Comparison of ENCODE assay signal across 9 cellular contexts in the genomic region with DNA sequence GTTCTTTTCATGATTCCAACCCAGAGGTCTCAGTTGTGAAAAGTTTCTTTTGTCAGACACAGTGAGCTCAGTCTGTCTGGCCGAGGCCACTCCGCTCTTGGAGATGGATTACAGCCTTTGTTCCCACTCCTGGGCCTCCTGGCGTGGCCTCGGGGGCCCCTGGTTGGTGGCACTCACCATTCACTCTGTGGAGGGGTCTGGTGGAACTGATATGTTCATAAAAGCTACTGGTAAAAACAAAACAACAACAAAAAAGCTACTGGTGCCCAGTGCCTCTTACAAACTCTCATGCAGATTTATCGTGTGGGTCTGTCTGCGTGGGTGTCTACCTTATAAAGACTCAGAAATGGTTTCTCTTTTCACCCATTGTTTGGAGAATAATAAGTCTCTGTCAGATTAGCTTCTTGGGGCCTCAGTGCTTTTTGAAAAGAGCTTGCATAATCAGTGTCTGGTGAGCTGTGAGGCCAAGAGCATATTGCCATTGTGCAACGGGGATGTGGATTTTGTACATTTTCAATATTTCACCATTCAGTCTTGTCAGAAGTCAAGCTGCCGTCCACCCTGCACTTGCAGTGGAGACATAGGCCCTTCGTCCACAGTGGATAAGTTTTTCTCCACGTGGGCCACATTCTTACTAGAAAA.
A peak's percentile ranks its signal among the peaks of the same experiment; 100 is the strongest.
DNase-seq lines count a peak whose midpoint lies in the region; ATAC-seq and TF ChIP-seq lines count a peak whose summit lies in the region.
"Had no signal": no experiment of that assay in that cellular context is flagged by ENCODE, and none has a peak within 500 bp of the region (broad histone marks: within the 10 kb centered on the region; RNA-seq: fewer than 3 reads in every experiment).

No MANE protein-coding gene starts in this region.

- H3K4me3 ChIP-seq in DND-41 (ENCODE audit: low read depth in 1 of 2, low read length in 2 of 2): no peak overlapping the region
- no peak overlapping the region for H3K4me3 ChIP-seq in cardiac muscle cell
- no peak overlapping the region for H3K4me3 ChIP-seq in Karpas-422 (ENCODE audit: low read length)
- no peak overlapping the region for H3K4me3 ChIP-seq in GM23338

- peaks cover 9% of the 10 kb centered on the region for H3K36me3 Mint-ChIP-seq in activated naive CD8-positive, alpha-beta T cell treated with anti-CD3 and anti-CD28 coated beads for 36 hours
- peaks cover 5% of the 10 kb centered on the region for H3K36me3 Mint-ChIP-seq in GM23338 (ENCODE audit: low read depth)

- H3K9me2 ChIP-seq in Karpas-422 (replicated peaks; ENCODE audit: insufficient read depth, low read length): no peaks in the 10 kb centered on the region
- H3K9me2 ChIP-seq in GM23338 (ENCODE audit: insufficient read depth): peaks cover 16% of the 10 kb centered on the region

- TF ChIP-seq CTCF in DND-41 (IDR thresholded peaks at IDR 0.05; ENCODE audit: borderline replicate concordance, extremely low read depth, low read length, poor library complexity, severe bottlenecking): no peak
- no peak for TF ChIP-seq CTCF in cardiac muscle cell (IDR thresholded peaks at IDR 0.05; ENCODE audit: low read depth, low read length)
- TF ChIP-seq CTCF in GM23338 (conservative IDR thresholded peaks at IDR 0.05; ENCODE audit: low read depth in 2 of 2): no peak

- no peak for DNase-seq in DND-41
- DNase-seq in SKM-1 treated with dmso at 0.1 percent for 144 hours (lab: John Stamatoyannopoulos, UW; ENCODE audit: unreplicated experiment): peak; percentile 99
- peak in 1 of 2 donors; percentile 96 for DNase-seq in cardiac muscle cell (ENCODE audit: low read depth in 1 of 2, low spot score in 1 of 2)
- peak; percentile 77 for DNase-seq in putamen (ENCODE audit: low spot score)
- DNase-seq in Karpas-422: no peak
- no peak for DNase-seq in activated naive CD8-positive, alpha-beta T cell treated with anti-CD3 and anti-CD28 coated beads for 36 hours
- DNase-seq in GM23338 (ENCODE audit: low spot score): no peak
- no peak for DNase-seq in stimulated activated CD4-positive, alpha-beta T cell treated with anti-CD3 and anti-CD28 coated beads, Interleukin-2, amount 100 ng/mL, for 48 hours
- DNase-seq: NCI-H82 had no signal

- H4K20me1 ChIP-seq in DND-41 (ENCODE audit: insufficient read depth, low read length) (peaks cover 100% of the 10 kb centered on the region), Karpas-422 (ENCODE audit: insufficient read depth, low read depth, low read length) (peaks cover 23% of the 10 kb centered on the region; the same call in 1 of the 2 replicates), GM23338 (replicated peaks; ENCODE audit: insufficient read depth) (peaks cover 4% of the 10 kb centered on the region)

- H3K27me3 ChIP-seq in DND-41 (ENCODE audit: insufficient read depth, low read length, poor library complexity) (no peaks in the 10 kb centered on the region), cardiac muscle cell (no peaks in the 10 kb centered on the region), Karpas-422 (ENCODE audit: low read length) (no peaks in the 10 kb centered on the region), GM23338 (ENCODE audit: insufficient read depth) (no peaks in the 10 kb centered on the region)

- no peak overlapping the region for H3K9ac ChIP-seq in DND-41 (ENCODE audit: low read depth, low read length)
- H3K9ac ChIP-seq in Karpas-422 (ENCODE audit: low read length): no peak overlapping the region

- peaks cover 68% of the 10 kb centered on the region for H3K36me3 ChIP-seq in DND-41 (ENCODE audit: insufficient read depth, low read length)
- H3K36me3 ChIP-seq in cardiac muscle cell: no peaks in the 10 kb centered on the region
- no peaks in the 10 kb centered on the region for H3K36me3 ChIP-seq in Karpas-422 (ENCODE audit: insufficient read depth, low read length)
- H3K36me3 ChIP-seq in GM23338 (ENCODE audit: insufficient read depth): no peaks in the 10 kb centered on the region

- H2AFZ ChIP-seq in DND-41 (ENCODE audit: low read depth, low read length): no peak overlapping the region
- no peak overlapping the region for H2AFZ ChIP-seq in Karpas-422 (ENCODE audit: low read length)
- no peak overlapping the region for H2AFZ ChIP-seq in GM23338

- no peaks in the 10 kb centered on the region for H3K9me3 Mint-ChIP-seq in activated naive CD8-positive, alpha-beta T cell treated with anti-CD3 and anti-CD28 coated beads for 36 hours
- no peaks in the 10 kb centered on the region for H3K9me3 Mint-ChIP-seq in GM23338

- H3K79me2 ChIP-seq in DND-41 (ENCODE audit: insufficient read depth, low read length) (peaks cover 100% of the 10 kb centered on the region), Karpas-422 (ENCODE audit: low read length) (no peaks in the 10 kb centered on the region), GM23338 (replicated peaks; ENCODE audit: insufficient read depth) (peaks cover 51% of the 10 kb centered on the region)

- H3K4me3 Mint-ChIP-seq in activated naive CD8-positive, alpha-beta T cell treated with anti-CD3 and anti-CD28 coated beads for 36 hours: no peak overlapping the region
- no peak overlapping the region for H3K4me3 Mint-ChIP-seq in GM23338

- H3K4me1 Mint-ChIP-seq in activated naive CD8-positive, alpha-beta T cell treated with anti-CD3 and anti-CD28 coated beads for 36 hours: peaks cover 57% of the 10 kb centered on the region
- peaks cover 30% of the 10 kb centered on the region for H3K4me1 Mint-ChIP-seq in GM23338

- ATAC-seq in DND-41 (ENCODE audit: insufficient read depth, low read depth) (no peak), GM23338 (no peak)

- H3K27ac Mint-ChIP-seq in activated naive CD8-positive, alpha-beta T cell treated with anti-CD3 and anti-CD28 coated beads for 36 hours: no peak overlapping the region
- H3K27ac Mint-ChIP-seq in GM23338: no peak overlapping the region

- H3K4me1 ChIP-seq in DND-41 (ENCODE audit: insufficient read depth, low read length) (peaks cover 59% of the 10 kb centered on the region), cardiac muscle cell (ENCODE audit: low read depth) (peaks cover 45% of the 10 kb centered on the region), Karpas-422 (ENCODE audit: low read length) (no peaks in the 10 kb centered on the region; the same call in 1 of the 2 replicates), GM23338 (ENCODE audit: insufficient read depth) (peaks cover 12% of the 10 kb centered on the region)

- no peaks in the 10 kb centered on the region for H3K27me3 Mint-ChIP-seq in activated naive CD8-positive, alpha-beta T cell treated with anti-CD3 and anti-CD28 coated beads for 36 hours
- no peaks in the 10 kb centered on the region for H3K27me3 Mint-ChIP-seq in GM23338 (ENCODE audit: insufficient read depth, low read depth, poor library complexity)

- H3F3A ChIP-seq in GM23338 (replicated peaks; ENCODE audit: low read depth): no peaks in the 10 kb centered on the region

- H3K4me2 ChIP-seq in DND-41 (ENCODE audit: insufficient read depth, low read length) (no peak overlapping the region), Karpas-422 (ENCODE audit: low read depth, low read length, poor library complexity, severe bottlenecking) (no peak overlapping the region), GM23338 (no peak overlapping the region)

- peak overlapping the region; percentile 25 for H3K27ac ChIP-seq in DND-41 (ENCODE audit: low read length)
- peak overlapping the region; percentile 36 for H3K27ac ChIP-seq in cardiac muscle cell
- H3K27ac ChIP-seq in Karpas-422 (ENCODE audit: low read length): no peak overlapping the region
- H3K27ac ChIP-seq in GM23338 (ENCODE audit: low read depth): no peak overlapping the region

- H3K9me3 ChIP-seq in DND-41 (ENCODE audit: insufficient read depth, low read length, severe bottlenecking): no peaks in the 10 kb centered on the region
- H3K9me3 ChIP-seq in cardiac muscle cell (ENCODE audit: low read depth): no peaks in the 10 kb centered on the region
- no peaks in the 10 kb centered on the region for H3K9me3 ChIP-seq in Karpas-422 (ENCODE audit: low read length)

TF ChIP-seq in GM23338, 12 proteins besides CTCF, POLR2A, EP300 and RAD21 (continues in another document):
- TF ChIP-seq EZH2 (IDR thresholded peaks at IDR 0.05; ENCODE audit: low read depth, unreplicated experiment) (no peak), STAT1 (IDR thresholded peaks at IDR 0.05; ENCODE audit: unreplicated experiment) (no peak), ZNF114 (CRISPR knock-in tag; IDR thresholded peaks at IDR 0.05) (no peak), NANOG (IDR thresholded peaks at IDR 0.05; ENCODE audit: borderline replicate concordance) (no peak)
- TF ChIP-seq, protein P1, sequence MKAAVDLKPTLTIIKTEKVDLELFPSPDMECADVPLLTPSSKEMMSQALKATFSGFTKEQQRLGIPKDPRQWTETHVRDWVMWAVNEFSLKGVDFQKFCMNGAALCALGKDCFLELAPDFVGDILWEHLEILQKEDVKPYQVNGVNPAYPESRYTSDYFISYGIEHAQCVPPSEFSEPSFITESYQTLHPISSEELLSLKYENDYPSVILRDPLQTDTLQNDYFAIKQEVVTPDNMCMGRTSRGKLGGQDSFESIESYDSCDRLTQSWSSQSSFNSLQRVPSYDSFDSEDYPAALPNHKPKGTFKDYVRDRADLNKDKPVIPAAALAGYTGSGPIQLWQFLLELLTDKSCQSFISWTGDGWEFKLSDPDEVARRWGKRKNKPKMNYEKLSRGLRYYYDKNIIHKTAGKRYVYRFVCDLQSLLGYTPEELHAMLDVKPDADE (IDR thresholded peaks at IDR 0.05): no peak
- TF ChIP-seq, protein P2, sequence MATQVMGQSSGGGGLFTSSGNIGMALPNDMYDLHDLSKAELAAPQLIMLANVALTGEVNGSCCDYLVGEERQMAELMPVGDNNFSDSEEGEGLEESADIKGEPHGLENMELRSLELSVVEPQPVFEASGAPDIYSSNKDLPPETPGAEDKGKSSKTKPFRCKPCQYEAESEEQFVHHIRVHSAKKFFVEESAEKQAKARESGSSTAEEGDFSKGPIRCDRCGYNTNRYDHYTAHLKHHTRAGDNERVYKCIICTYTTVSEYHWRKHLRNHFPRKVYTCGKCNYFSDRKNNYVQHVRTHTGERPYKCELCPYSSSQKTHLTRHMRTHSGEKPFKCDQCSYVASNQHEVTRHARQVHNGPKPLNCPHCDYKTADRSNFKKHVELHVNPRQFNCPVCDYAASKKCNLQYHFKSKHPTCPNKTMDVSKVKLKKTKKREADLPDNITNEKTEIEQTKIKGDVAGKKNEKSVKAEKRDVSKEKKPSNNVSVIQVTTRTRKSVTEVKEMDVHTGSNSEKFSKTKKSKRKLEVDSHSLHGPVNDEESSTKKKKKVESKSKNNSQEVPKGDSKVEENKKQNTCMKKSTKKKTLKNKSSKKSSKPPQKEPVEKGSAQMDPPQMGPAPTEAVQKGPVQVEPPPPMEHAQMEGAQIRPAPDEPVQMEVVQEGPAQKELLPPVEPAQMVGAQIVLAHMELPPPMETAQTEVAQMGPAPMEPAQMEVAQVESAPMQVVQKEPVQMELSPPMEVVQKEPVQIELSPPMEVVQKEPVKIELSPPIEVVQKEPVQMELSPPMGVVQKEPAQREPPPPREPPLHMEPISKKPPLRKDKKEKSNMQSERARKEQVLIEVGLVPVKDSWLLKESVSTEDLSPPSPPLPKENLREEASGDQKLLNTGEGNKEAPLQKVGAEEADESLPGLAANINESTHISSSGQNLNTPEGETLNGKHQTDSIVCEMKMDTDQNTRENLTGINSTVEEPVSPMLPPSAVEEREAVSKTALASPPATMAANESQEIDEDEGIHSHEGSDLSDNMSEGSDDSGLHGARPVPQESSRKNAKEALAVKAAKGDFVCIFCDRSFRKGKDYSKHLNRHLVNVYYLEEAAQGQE (IDR thresholded peaks at IDR 0.05; ENCODE audit: unreplicated experiment): no peak

Comparison
In these comparisons a context has a peak if more than half of its experiments do, and no peak if none do; other contexts are left out.
1. DNase-seq: peak in SKM-1 treated with dmso at 0.1 percent for 144 hours (single experiment) and putamen (single experiment); none in DND-41 (single experiment), Karpas-422 (single experiment), activated naive CD8-positive, alpha-beta T cell treated with anti-CD3 and anti-CD28 coated beads for 36 hours (single experiment), GM23338 (single experiment) and stimulated activated CD4-positive, alpha-beta T cell treated with anti-CD3 and anti-CD28 coated beads, Interleukin-2, amount 100 ng/mL, for 48 hours (0 of 2).
2. H3K27ac ChIP-seq: peak in DND-41 (single experiment) and cardiac muscle cell (single experiment); none in Karpas-422 (single experiment) and GM23338 (single experiment).